Comparison of ENCODE assay signal across 19 cellular contexts in the genomic region with DNA sequence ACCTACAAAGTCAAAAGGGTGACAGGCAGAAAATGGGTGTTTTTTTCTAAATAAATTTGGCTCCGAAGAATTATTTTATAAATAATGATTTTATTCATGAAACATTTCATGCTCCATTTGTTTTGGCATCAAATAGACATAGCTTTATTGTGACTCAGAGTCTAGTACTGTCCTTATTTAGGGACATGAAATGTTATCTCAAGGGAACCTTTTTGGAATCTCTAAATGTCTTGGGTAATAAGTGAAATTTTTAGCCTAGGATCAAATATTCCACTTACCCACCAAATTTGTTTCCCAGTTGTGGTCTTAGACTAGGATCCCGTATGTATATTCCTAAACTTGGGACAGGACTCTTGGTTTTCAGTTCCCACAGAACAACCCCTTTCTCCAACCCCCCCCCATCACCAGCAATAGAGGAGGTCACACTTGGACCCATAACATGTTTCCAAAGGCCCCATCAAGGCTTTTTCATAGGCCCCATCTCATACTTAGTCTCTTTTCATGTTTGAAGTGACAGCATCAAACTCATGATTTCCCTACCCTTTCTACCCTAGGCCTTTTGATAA.
DNase-seq lines count a peak whose midpoint lies in the region; ATAC-seq, FAIRE-seq and TF ChIP-seq lines count a peak whose summit lies in the region.
"Had no signal": no experiment of that assay in that cellular context is flagged by ENCODE, and none has a peak within 500 bp of the region (broad histone marks: within the 10 kb centered on the region; RNA-seq: fewer than 3 reads in every experiment).

No MANE protein-coding gene starts in this region.

- H3K36me3 ChIP-seq in brain microvascular endothelial cell (replicated peaks) = no peaks in the 10 kb centered on the region
- H3K36me3 ChIP-seq in skeletal muscle tissue (ENCODE audit: control insufficient read depth in 3 of 3, insufficient read depth in 3 of 3, low read length in 3 of 3) = no peaks in the 10 kb centered on the region
- H3K36me3 ChIP-seq: WERI-Rb-1 had no signal

- no peaks in the 10 kb centered on the region for H3K9me3 Mint-ChIP-seq in naive thymus-derived CD8-positive, alpha-beta T cell
- H3K9me3 Mint-ChIP-seq: H9 had no signal

- peak overlapping the region; percentile 96 for H3K27ac ChIP-seq in brain microvascular endothelial cell
- H3K27ac ChIP-seq in skeletal muscle tissue (ENCODE audit: low read depth, low read length) = peak overlapping the region; percentile 23
- H3K27ac ChIP-seq: WERI-Rb-1 had no signal

- in situ Hi-C loops in brain microvascular endothelial cell (cut with HindIII; ENCODE audit: low pct_ligation_motif_present, low sequenced_read_pairs) = no loop called here

- peaks cover 0 to 4% (median 0%) of the 10 kb centered on the region in 4 donors for H3K4me1 Mint-ChIP-seq in naive thymus-derived CD8-positive, alpha-beta T cell

- TF ChIP-seq POLR2A in H54 (IDR thresholded peaks at IDR 0.05; ENCODE audit: low read depth, low read length) = no peak

- POLR2A ChIA-PET in naive thymus-derived CD8-positive, alpha-beta T cell (lab: Charles Lee) = no interaction called here

- no peaks in the 10 kb centered on the region for H3K27me3 Mint-ChIP-seq in naive thymus-derived CD8-positive, alpha-beta T cell
- H3K27me3 Mint-ChIP-seq: activated CD8-positive, alpha-beta memory T cell treated with anti-CD3 and anti-CD28 coated beads, Interleukin-2, amount 10 ng/mL, durations not matched to agents 7 days and 5 days had no signal

- H3K27ac Mint-ChIP-seq in naive thymus-derived CD8-positive, alpha-beta T cell = no peak overlapping the region
- H3K27ac Mint-ChIP-seq: activated CD8-positive, alpha-beta memory T cell treated with anti-CD3 and anti-CD28 coated beads, Interleukin-2, amount 10 ng/mL, durations not matched to agents 7 days and 5 days; activated naive CD4-positive, alpha-beta T cell treated with anti-CD3 and anti-CD28 coated beads, Interleukin-2, amount 50 U/mL, for 72 hours; H9 had no signal

- no peak overlapping the region for H3K9ac ChIP-seq in skeletal muscle tissue (ENCODE audit: low read depth in 1 of 3, low read length in 3 of 3)

- H3K4me3 ChIP-seq in brain microvascular endothelial cell (ENCODE audit: low read depth, low read length) (no peak overlapping the region), skeletal muscle tissue (ENCODE audit: low read length in 3 of 3) (no peak overlapping the region)

- no peak overlapping the region for H3K4me3 Mint-ChIP-seq in naive thymus-derived CD8-positive, alpha-beta T cell
- H3K4me3 Mint-ChIP-seq: activated CD8-positive, alpha-beta memory T cell treated with anti-CD3 and anti-CD28 coated beads, Interleukin-2, amount 10 ng/mL, durations not matched to agents 7 days and 5 days; CD14-positive monocyte; H9 had no signal

- FAIRE-seq in H54 (lab: Jason Lieb, UNC) = peak; percentile 15
- FAIRE-seq: GM18507 had no signal

- no peak for TF ChIP-seq CTCF in brain microvascular endothelial cell (IDR thresholded peaks at IDR 0.05; ENCODE audit: low read depth, low read length, missing control alignments)

- H3K27me3 ChIP-seq in brain microvascular endothelial cell (replicated peaks) (no peaks in the 10 kb centered on the region), skeletal muscle tissue (ENCODE audit: control insufficient read depth in 3 of 3, insufficient read depth in 3 of 3, low read length in 3 of 3) (no peaks in the 10 kb centered on the region)

- intact Hi-C loops in left ventricle myocardium superior (cut with micrococcal nuclease) = no loop called here

- ATAC-seq in left ventricle myocardium superior (peak; percentile 77), GM19452 (IDR thresholded peaks at IDR 0.05; ENCODE audit: unreplicated experiment) (no peak), GM21723 (IDR thresholded peaks at IDR 0.05; ENCODE audit: unreplicated experiment) (no peak), GM18517 (IDR thresholded peaks at IDR 0.05; ENCODE audit: unreplicated experiment) (no peak)
- no peak for ATAC-seq in naive thymus-derived CD8-positive, alpha-beta T cell

- DNase-seq in H54 (ENCODE audit: insufficient read length, low spot score) (no peak), brain microvascular endothelial cell (no peak), left ventricle myocardium superior (no peak)
- no peak for DNase-seq in naive thymus-derived CD8-positive, alpha-beta T cell
- DNase-seq: activated CD8-positive, alpha-beta memory T cell treated with anti-CD3 and anti-CD28 coated beads, Interleukin-2, amount 10 ng/mL, durations not matched to agents 7 days and 5 days; GF-D8; H9; MM.1S; NCI-H2171; retina; stimulated activated naive CD4-positive, alpha-beta T cell treated with Interleukin-2 at 50 U/mL for 16 hours; WERI-Rb-1 had no signal

- H3K4me1 ChIP-seq in skeletal muscle tissue (ENCODE audit: control insufficient read depth in 3 of 3, insufficient read depth in 3 of 3, low read length in 3 of 3) = peaks cover 0 to 12% (median 3%) of the 10 kb centered on the region in 3 donors

- peaks cover 0 to 13% (median 10%) of the 10 kb centered on the region in 3 donors for H3K36me3 Mint-ChIP-seq in naive thymus-derived CD8-positive, alpha-beta T cell
- H3K36me3 Mint-ChIP-seq: activated naive CD4-positive, alpha-beta T cell treated with anti-CD3 and anti-CD28 coated beads, Interleukin-2, amount 50 U/mL, for 72 hours had no signal

- no peaks in the 10 kb centered on the region for H3K9me3 ChIP-seq in skeletal muscle tissue (ENCODE audit: control insufficient read depth in 3 of 3, low read length in 3 of 3)
